Comparison of ENCODE assay signal across 2 cellular contexts in the genomic region with DNA sequence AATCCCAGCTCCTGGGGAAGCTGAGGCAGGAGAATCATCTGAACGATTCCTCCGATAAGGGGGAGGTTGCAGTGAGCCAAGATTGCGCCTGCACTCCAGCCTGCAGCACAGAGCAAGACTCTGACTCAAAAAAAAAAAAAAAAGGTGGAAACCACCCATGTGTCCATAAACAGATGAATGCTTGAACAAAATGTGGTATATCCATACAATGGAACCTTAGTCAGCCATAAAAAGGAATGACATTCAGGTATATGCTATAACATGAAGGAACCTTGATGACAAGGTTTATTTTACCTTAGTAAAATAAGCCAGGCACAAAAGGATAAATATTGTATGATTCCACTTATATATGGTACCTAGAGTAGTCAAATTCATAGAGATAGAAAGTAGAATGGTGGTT.
TF ChIP-seq lines count a peak whose summit lies in the region.

No MANE protein-coding gene starts in this region.

TF ChIP-seq in SK-N-SH, 30 proteins besides CTCF, POLR2A, EP300 and RAD21 (continued from another document):
- TF ChIP-seq TAF1 (IDR thresholded peaks at IDR 0.05; ENCODE audit: borderline replicate concordance, low read depth, low read length) (no peak), RFX5 (IDR thresholded peaks at IDR 0.05; ENCODE audit: low read length) (no peak), NFIC (IDR thresholded peaks at IDR 0.05; ENCODE audit: borderline replicate concordance) (no peak), FOXJ3 (CRISPR knock-in tag; IDR thresholded peaks at IDR 0.05) (no peak), GABPA (IDR thresholded peaks at IDR 0.05; ENCODE audit: low read depth) (no peak), RCOR1 (IDR thresholded peaks at IDR 0.05; ENCODE audit: low read length) (no peak)
- TF ChIP-seq, protein P1, sequence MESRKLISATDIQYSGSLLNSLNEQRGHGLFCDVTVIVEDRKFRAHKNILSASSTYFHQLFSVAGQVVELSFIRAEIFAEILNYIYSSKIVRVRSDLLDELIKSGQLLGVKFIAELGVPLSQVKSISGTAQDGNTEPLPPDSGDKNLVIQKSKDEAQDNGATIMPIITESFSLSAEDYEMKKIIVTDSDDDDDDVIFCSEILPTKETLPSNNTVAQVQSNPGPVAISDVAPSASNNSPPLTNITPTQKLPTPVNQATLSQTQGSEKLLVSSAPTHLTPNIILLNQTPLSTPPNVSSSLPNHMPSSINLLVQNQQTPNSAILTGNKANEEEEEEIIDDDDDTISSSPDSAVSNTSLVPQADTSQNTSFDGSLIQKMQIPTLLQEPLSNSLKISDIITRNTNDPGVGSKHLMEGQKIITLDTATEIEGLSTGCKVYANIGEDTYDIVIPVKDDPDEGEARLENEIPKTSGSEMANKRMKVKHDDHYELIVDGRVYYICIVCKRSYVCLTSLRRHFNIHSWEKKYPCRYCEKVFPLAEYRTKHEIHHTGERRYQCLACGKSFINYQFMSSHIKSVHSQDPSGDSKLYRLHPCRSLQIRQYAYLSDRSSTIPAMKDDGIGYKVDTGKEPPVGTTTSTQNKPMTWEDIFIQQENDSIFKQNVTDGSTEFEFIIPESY (IDR thresholded peaks at IDR 0.05; ENCODE audit: borderline replicate concordance, low read depth), result no peak
- TF ChIP-seq, protein P2, sequence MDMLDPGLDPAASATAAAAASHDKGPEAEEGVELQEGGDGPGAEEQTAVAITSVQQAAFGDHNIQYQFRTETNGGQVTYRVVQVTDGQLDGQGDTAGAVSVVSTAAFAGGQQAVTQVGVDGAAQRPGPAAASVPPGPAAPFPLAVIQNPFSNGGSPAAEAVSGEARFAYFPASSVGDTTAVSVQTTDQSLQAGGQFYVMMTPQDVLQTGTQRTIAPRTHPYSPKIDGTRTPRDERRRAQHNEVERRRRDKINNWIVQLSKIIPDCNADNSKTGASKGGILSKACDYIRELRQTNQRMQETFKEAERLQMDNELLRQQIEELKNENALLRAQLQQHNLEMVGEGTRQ (IDR thresholded peaks at IDR 0.05; ENCODE audit: borderline replicate concordance, low read depth, low read length), result no peak
- TF ChIP-seq, protein P3, sequence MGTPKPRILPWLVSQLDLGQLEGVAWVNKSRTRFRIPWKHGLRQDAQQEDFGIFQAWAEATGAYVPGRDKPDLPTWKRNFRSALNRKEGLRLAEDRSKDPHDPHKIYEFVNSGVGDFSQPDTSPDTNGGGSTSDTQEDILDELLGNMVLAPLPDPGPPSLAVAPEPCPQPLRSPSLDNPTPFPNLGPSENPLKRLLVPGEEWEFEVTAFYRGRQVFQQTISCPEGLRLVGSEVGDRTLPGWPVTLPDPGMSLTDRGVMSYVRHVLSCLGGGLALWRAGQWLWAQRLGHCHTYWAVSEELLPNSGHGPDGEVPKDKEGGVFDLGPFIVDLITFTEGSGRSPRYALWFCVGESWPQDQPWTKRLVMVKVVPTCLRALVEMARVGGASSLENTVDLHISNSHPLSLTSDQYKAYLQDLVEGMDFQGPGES (IDR thresholded peaks at IDR 0.05; ENCODE audit: low read depth, low read length), result no peak

TF ChIP-seq in HEK293, 187 proteins besides CTCF, POLR2A, EP300 and RAD21 (continued from another document):
- TF ChIP-seq, protein P4, sequence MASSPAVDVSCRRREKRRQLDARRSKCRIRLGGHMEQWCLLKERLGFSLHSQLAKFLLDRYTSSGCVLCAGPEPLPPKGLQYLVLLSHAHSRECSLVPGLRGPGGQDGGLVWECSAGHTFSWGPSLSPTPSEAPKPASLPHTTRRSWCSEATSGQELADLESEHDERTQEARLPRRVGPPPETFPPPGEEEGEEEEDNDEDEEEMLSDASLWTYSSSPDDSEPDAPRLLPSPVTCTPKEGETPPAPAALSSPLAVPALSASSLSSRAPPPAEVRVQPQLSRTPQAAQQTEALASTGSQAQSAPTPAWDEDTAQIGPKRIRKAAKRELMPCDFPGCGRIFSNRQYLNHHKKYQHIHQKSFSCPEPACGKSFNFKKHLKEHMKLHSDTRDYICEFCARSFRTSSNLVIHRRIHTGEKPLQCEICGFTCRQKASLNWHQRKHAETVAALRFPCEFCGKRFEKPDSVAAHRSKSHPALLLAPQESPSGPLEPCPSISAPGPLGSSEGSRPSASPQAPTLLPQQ (tag by site-specific recombination; IDR thresholded peaks at IDR 0.05), result no peak
- peak; percentile 69 for TF ChIP-seq ZNF146 (tag by site-specific recombination; IDR thresholded peaks at IDR 0.05)
